Comparison of ENCODE assay signal across 8 cellular contexts in the genomic region with DNA sequence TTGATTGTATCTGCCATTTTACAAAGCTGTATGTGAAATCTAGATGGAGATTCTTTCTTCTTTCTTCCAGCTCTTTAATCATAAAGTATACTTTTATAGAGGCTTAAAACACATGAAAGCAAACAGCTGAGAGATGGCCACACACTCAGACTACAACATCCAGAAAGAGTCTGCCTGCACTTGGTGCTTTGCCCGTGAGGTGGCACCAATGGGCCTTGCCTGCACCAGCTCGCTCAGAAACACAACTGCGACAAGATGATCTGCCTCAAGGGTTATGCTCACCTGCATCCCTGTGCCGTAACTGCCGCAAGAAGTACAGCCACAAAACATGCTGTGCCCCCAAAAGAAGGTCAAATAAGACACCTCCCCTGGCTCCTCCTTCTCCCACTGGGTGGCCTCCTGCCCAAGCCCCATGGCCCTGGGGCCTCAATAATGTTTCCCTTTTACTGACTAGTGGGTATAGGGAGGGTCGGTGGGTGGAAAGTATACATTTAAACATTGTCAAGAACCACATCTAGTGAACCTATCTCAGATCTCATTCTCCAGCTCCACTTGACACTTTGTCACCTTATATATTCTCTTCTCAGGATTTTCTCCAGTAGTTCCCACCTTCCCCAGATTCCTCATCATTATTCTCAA.
DNase-seq lines count a peak whose midpoint lies in the region; ATAC-seq and TF ChIP-seq lines count a peak whose summit lies in the region.

No MANE protein-coding gene starts in this region.

- WGBS in stomach, 5 donors, result 48 to 57% (median 50%) methylated on average over 6 of the region's 6 CpGs

- H3K27ac ChIP-seq in right atrium auricular region (no peak overlapping the region), stomach (no peak overlapping the region)

- H3K27me3 ChIP-seq in right atrium auricular region, result no peaks in the 10 kb centered on the region
- no peaks in the 10 kb centered on the region for H3K27me3 ChIP-seq in stomach

- DNase-seq in activated naive CD4-positive, alpha-beta T cell treated with Interleukin-2 at 50 U/mL for 16 hours, result peak; percentile 1
- DNase-seq in activated naive CD4-positive, alpha-beta T cell treated with anti-CD3 and anti-CD28 coated beads, Interleukin-2, amount 10 ng/mL, durations not matched to agents 7 days and 5 days, result no peak
- no peak for DNase-seq in right atrium auricular region (ENCODE audit: low spot score)
- DNase-seq in stomach, result peak; percentile 69
- DNase-seq in activated T-cell treated with anti-CD3 and anti-CD28 coated beads, Interleukin-2, amount 50 U/mL, for 4 hours, result no peak
- DNase-seq in GM19238 (ENCODE audit: insufficient read length, low spot score), result no peak

- H3K4me1 ChIP-seq in right atrium auricular region (no peaks in the 10 kb centered on the region), stomach (no peaks in the 10 kb centered on the region)

- no peak for TF ChIP-seq EP300 in stomach (IDR thresholded peaks at IDR 0.05)

- H3K36me3 Mint-ChIP-seq in activated naive CD4-positive, alpha-beta T cell treated with anti-CD3 and anti-CD28 coated beads, Interleukin-2, amount 10 ng/mL, durations not matched to agents 7 days and 5 days, result no peaks in the 10 kb centered on the region
- H3K36me3 Mint-ChIP-seq in activated T-cell treated with anti-CD3 and anti-CD28 coated beads, Interleukin-2, amount 50 U/mL, for 4 hours (ENCODE audit: insufficient read depth), result peaks cover 8% of the 10 kb centered on the region

- ATAC-seq in GM19328 (IDR thresholded peaks at IDR 0.05; ENCODE audit: unreplicated experiment), result no peak
- no peak for ATAC-seq in activated T-cell treated with anti-CD3 and anti-CD28 coated beads, Interleukin-2, amount 50 U/mL, for 4 hours

- TF ChIP-seq POLR2A in stomach (IDR thresholded peaks at IDR 0.05), result no peak

- intact Hi-C loops in stomach (cut with DNase I; ENCODE audit: low total_unique reads), result loop anchor here (10.0 kb wide), 1 partner anchor 214 kb away; no protein-coding TSS in a partner anchor

- H3K27me3 Mint-ChIP-seq in activated naive CD4-positive, alpha-beta T cell treated with anti-CD3 and anti-CD28 coated beads, Interleukin-2, amount 10 ng/mL, durations not matched to agents 7 days and 5 days, result no peaks in the 10 kb centered on the region
- no peaks in the 10 kb centered on the region for H3K27me3 Mint-ChIP-seq in activated T-cell treated with anti-CD3 and anti-CD28 coated beads, Interleukin-2, amount 50 U/mL, for 4 hours (ENCODE audit: low read depth)

- H3K4me1 Mint-ChIP-seq in activated naive CD4-positive, alpha-beta T cell treated with anti-CD3 and anti-CD28 coated beads, Interleukin-2, amount 10 ng/mL, durations not matched to agents 7 days and 5 days, result no peaks in the 10 kb centered on the region
- H3K4me1 Mint-ChIP-seq in activated T-cell treated with anti-CD3 and anti-CD28 coated beads, Interleukin-2, amount 50 U/mL, for 4 hours (ENCODE audit: low read depth), result no peaks in the 10 kb centered on the region

- TF ChIP-seq CTCF in WI38 (IDR thresholded peaks at IDR 0.05; ENCODE audit: low read depth, low read length) (peak; percentile 42), right atrium auricular region (IDR thresholded peaks at IDR 0.05) (peak; percentile 42 to 68), stomach (IDR thresholded peaks at IDR 0.05) (peak in 5 of 7 experiments; percentile 41 to 64 (median 51))

- no peaks in the 10 kb centered on the region for H3K9me3 Mint-ChIP-seq in activated naive CD4-positive, alpha-beta T cell treated with anti-CD3 and anti-CD28 coated beads, Interleukin-2, amount 10 ng/mL, durations not matched to agents 7 days and 5 days
- no peaks in the 10 kb centered on the region for H3K9me3 Mint-ChIP-seq in activated T-cell treated with anti-CD3 and anti-CD28 coated beads, Interleukin-2, amount 50 U/mL, for 4 hours

- no peak overlapping the region for H3K27ac Mint-ChIP-seq in activated naive CD4-positive, alpha-beta T cell treated with anti-CD3 and anti-CD28 coated beads, Interleukin-2, amount 10 ng/mL, durations not matched to agents 7 days and 5 days

- no peak overlapping the region for H3K4me3 Mint-ChIP-seq in activated naive CD4-positive, alpha-beta T cell treated with anti-CD3 and anti-CD28 coated beads, Interleukin-2, amount 10 ng/mL, durations not matched to agents 7 days and 5 days
- H3K4me3 Mint-ChIP-seq in activated T-cell treated with anti-CD3 and anti-CD28 coated beads, Interleukin-2, amount 50 U/mL, for 4 hours, result no peak overlapping the region

- H3K9me3 ChIP-seq in right atrium auricular region, result no peaks in the 10 kb centered on the region
- no peaks in the 10 kb centered on the region for H3K9me3 ChIP-seq in stomach

- H3K36me3 ChIP-seq in right atrium auricular region, result peaks cover 4% of the 10 kb centered on the region
- peaks cover 0 to 66% (median 57%) of the 10 kb centered on the region in 4 donors for H3K36me3 ChIP-seq in stomach

- CTCF ChIA-PET in activated naive CD4-positive, alpha-beta T cell treated with anti-CD3 and anti-CD28 coated beads, Interleukin-2, amount 10 ng/mL, durations not matched to agents 7 days and 5 days (lab: Charles Lee), result no interaction called here

- no peak overlapping the region for H3K4me3 ChIP-seq in WI38 (ENCODE audit: low read depth, low read length)
- H3K4me3 ChIP-seq in right atrium auricular region, result no peak overlapping the region
- no peak overlapping the region for H3K4me3 ChIP-seq in stomach

Comparison
In these comparisons a context has a peak if more than half of its experiments do, and no peak if none do; other contexts are left out.
1. DNase-seq: peak in activated naive CD4-positive, alpha-beta T cell treated with Interleukin-2 at 50 U/mL for 16 hours (single experiment) and stomach (single experiment); none in activated naive CD4-positive, alpha-beta T cell treated with anti-CD3 and anti-CD28 coated beads, Interleukin-2, amount 10 ng/mL, durations not matched to agents 7 days and 5 days (single experiment), right atrium auricular region (single experiment), activated T-cell treated with anti-CD3 and anti-CD28 coated beads, Interleukin-2, amount 50 U/mL, for 4 hours (single experiment) and GM19238 (single experiment).
2. Peak in every context shown above with its lines, with median percentiles within 50 percentile points of each other: CTCF ChIP-seq.